18 cellular contexts compared by ENCODE assay signal in genomic region chr14:55671641-55672040, GRCh38.
"Had no signal": no experiment of that assay in that cellular context is flagged by ENCODE, and none has a peak within 500 bp of the region (broad histone marks: within the 10 kb centered on the region; RNA-seq: fewer than 3 reads in every experiment).

No MANE protein-coding gene starts in this region.

- DNase-seq: activated CD4-positive, alpha-beta T cell treated with anti-CD3 and anti-CD28 coated beads for 1 hour; activated CD4-positive, alpha-beta T cell treated with anti-CD3 and anti-CD28 coated beads, Interleukin-2, amount 50 U/mL, for 4 hours; activated gamma-delta T cell; amygdala; brain microvascular endothelial cell; effector CD8-positive, alpha-beta T cell; left cardiac atrium; mesendoderm; naive thymus-derived CD4-positive, alpha-beta T cell; pancreas; stimulated activated naive CD4-positive, alpha-beta T cell; T-helper 17 cell; WERI-Rb-1 had no signal

- H3K9me3 Mint-ChIP-seq: naive thymus-derived CD4-positive, alpha-beta T cell had no signal

- H3K4me3 ChIP-seq: pancreas, tibial nerve had no signal

- H3K27ac Mint-ChIP-seq: activated naive CD8-positive, alpha-beta T cell; T-helper 17 cell had no signal

- H3K27ac ChIP-seq: brain microvascular endothelial cell, neutrophil, pancreas, tibial nerve, WERI-Rb-1 had no signal

- H3K27me3 ChIP-seq: brain microvascular endothelial cell, neutrophil, pancreas, tibial nerve had no signal

- ATAC-seq: esophagus mucosa; left cardiac atrium; naive thymus-derived CD4-positive, alpha-beta T cell; pancreas; sciatic nerve; T-helper 17 cell had no signal

- H3K4me3 Mint-ChIP-seq: activated naive CD8-positive, alpha-beta T cell; naive thymus-derived CD4-positive, alpha-beta T cell; T-helper 17 cell had no signal

- H3K4me1 ChIP-seq: pancreas, tibial nerve had no signal

- H3K27me3 Mint-ChIP-seq: activated naive CD8-positive, alpha-beta T cell; naive thymus-derived CD4-positive, alpha-beta T cell; T-helper 17 cell had no signal

- H3K9me3 ChIP-seq: neutrophil, pancreas, tibial nerve had no signal
